In the genomic region with DNA sequence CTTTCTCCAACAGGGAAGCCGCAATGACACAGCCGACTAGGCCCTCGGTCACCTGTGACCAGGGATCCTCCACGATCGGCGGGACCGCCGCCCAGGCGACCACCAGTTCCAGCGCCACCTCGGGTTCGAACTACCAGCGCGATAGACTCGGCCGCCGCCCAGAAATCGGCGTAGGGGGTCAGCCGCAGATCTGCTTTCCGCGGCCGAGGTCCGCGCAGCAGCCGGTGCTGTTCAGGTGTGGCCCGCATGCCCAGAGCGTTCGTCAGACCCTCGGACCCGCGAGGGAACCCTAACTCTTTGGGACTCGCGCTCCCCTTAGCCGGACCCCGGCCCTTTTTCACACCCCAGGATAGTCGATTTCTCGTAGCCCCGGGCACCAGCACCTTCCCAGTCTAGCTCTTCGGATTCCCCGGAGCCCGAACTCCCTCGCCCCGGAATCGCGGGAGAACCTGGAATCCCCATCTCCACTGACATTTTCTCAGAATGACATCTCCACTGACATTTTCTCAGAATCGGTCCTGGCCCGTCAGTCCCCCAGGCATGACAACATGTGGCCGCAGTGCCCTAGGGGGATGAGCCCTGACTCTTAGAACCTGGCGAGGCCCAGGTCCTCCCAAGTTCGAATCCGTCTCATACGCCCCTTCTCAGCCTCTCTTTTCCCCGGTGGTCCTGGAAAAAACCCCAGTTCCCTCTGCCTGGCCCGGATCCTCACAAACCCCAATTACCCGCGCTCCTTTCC, we compare ENCODE assay signal across 1 cellular context.
TF ChIP-seq lines count a peak whose summit lies in the region.

No MANE protein-coding gene starts in this region.

TF ChIP-seq in endothelial cell of umbilical vein, 7 proteins besides CTCF, POLR2A, EP300 and RAD21:
- TF ChIP-seq, protein P1, sequence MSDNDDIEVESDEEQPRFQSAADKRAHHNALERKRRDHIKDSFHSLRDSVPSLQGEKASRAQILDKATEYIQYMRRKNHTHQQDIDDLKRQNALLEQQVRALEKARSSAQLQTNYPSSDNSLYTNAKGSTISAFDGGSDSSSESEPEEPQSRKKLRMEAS (IDR thresholded peaks at IDR 0.05; ENCODE audit: insufficient read depth, insufficient read length) = no peak
- TF ChIP-seq JUN (IDR thresholded peaks at IDR 0.05; ENCODE audit: borderline replicate concordance, insufficient read depth, insufficient read length, low read depth) (no peak), EZH2 (IDR thresholded peaks at IDR 0.05; ENCODE audit: borderline replicate concordance, low read depth, low read length, severe bottlenecking) (no peak), GATA2 (IDR thresholded peaks at IDR 0.05; ENCODE audit: insufficient read depth, insufficient read length, low read depth, low read length) (no peak), FOS (IDR thresholded peaks at IDR 0.05; ENCODE audit: borderline replicate concordance, insufficient read depth, low read length) (no peak), POLR2AphosphoS5 (IDR thresholded peaks at IDR 0.05; ENCODE audit: insufficient read depth, low read depth, low read length) (no peak)
